Comparison of ENCODE assay signal across 9 cellular contexts in genomic region chr6:81614292-81614691, GRCh38.
DNase-seq lines count a peak whose midpoint lies in the region; ATAC-seq, FAIRE-seq and TF ChIP-seq lines count a peak whose summit lies in the region.
"Had no signal": no experiment of that assay in that cellular context is flagged by ENCODE, and none has a peak within 500 bp of the region (broad histone marks: within the 10 kb centered on the region; RNA-seq: fewer than 3 reads in every experiment).

No MANE protein-coding gene starts in this region.

- peak in 3 of 4 donors; percentile 64 to 77 (median 74) for ATAC-seq in pancreas
- no peak for ATAC-seq in HG02973 (IDR thresholded peaks at IDR 0.05; ENCODE audit: unreplicated experiment)

- no peaks in the 10 kb centered on the region for H3K9me3 ChIP-seq in pancreas

- H3K4me3 ChIP-seq in choroid plexus epithelial cell (ENCODE audit: low read depth, low read length) = no peak overlapping the region
- H3K4me3 ChIP-seq in pancreas = no peak overlapping the region

- H3K27ac ChIP-seq in pancreas = no peak overlapping the region

- no peak for TF ChIP-seq CTCF in choroid plexus epithelial cell (conservative IDR thresholded peaks at IDR 0.05; ENCODE audit: low read depth, low read length)
- no peak for TF ChIP-seq CTCF in pancreas (IDR thresholded peaks at IDR 0.05)

- DNase-seq in HCEC 1CT (peak; percentile 49), NCI-H345 (lab: John Stamatoyannopoulos, UW) (peak; percentile 44), choroid plexus epithelial cell (ENCODE audit: low read depth) (peak; percentile 69), pancreas (no peak), NAMALWA (ENCODE audit: low spot score) (no peak), urothelium cell line (ENCODE audit: low spot score) (no peak)
- DNase-seq: NCI-H1105 treated with DMSO at 0.1 percent for 48 hours, T1000 had no signal

- WGBS in pancreas, 2 donors = 1 to 6% methylated on average over 1 of the region's 1 CpG

- H3K36me3 ChIP-seq in pancreas = no peaks in the 10 kb centered on the region

- FAIRE-seq in pancreas (lab: Jason Lieb, UNC) (no peak), urothelium cell line (lab: Jason Lieb, UNC) (no peak)

- no peaks in the 10 kb centered on the region for H3K27me3 ChIP-seq in pancreas

- intact Hi-C loops in pancreas (cut with DNase I) = no loop called here

- peaks cover 0 to 7% (median 0%) of the 10 kb centered on the region in 3 donors for H3K4me1 ChIP-seq in pancreas

Comparison
In these comparisons a context has a peak if more than half of its experiments do, and no peak if none do; other contexts are left out.
1. DNase-seq: peak in HCEC 1CT (single experiment), NCI-H345 (single experiment) and choroid plexus epithelial cell (single experiment); none in pancreas (0 of 6), NAMALWA (single experiment) and urothelium cell line (single experiment).